27 cellular contexts compared by ENCODE assay signal in genomic region chr1:17791464-17791863, GRCh38. TPM values are rescaled to one million over a fixed set of nuclear protein-coding genes. Genes with fewer than 3 reads are reported as not detected.
"Had no signal": no experiment of that assay in that cellular context is flagged by ENCODE, and none has a peak within 500 bp of the region (broad histone marks: within the 10 kb centered on the region; RNA-seq: fewer than 3 reads in every experiment).

No MANE protein-coding gene starts in this region.

- DNase-seq: activated CD4-positive, alpha-beta T cell treated with anti-CD3 and anti-CD28 coated beads for 1 hour; activated CD4-positive, alpha-beta T cell treated with anti-CD3 and anti-CD28 coated beads for 4 hours; activated CD4-positive, alpha-beta T cell treated with anti-CD3 and anti-CD28 coated beads, Interleukin-2, amount 10 ng/mL, durations not matched to agents 7 days and 5 days; activated CD4-positive, alpha-beta T cell treated with anti-CD3 and anti-CD28 coated beads, Interleukin-2, amount 50 U/mL, for 48 hours; activated CD8-positive, alpha-beta memory T cell treated with anti-CD3 and anti-CD28 coated beads for 24 hours; activated CD8-positive, alpha-beta T cell treated with anti-CD3 and anti-CD28 coated beads for 36 hours; activated gamma-delta T cell; activated naive CD4-positive, alpha-beta T cell; activated naive CD4-positive, alpha-beta T cell treated with anti-CD3 and anti-CD28 coated beads, Interleukin-2, amount 10 ng/mL, durations not matched to agents 7 days and 5 days; activated naive CD8-positive, alpha-beta T cell treated with anti-CD3 and anti-CD28 coated beads, Interleukin-2, amount 10 ng/mL, durations not matched to agents 7 days and 5 days; activated T-cell treated with anti-CD3 and anti-CD28 coated beads, Interleukin-2, amount 50 U/mL, for 4 hours; central memory CD4-positive, alpha-beta T cell; cerebellar nuclear complex; colonic mucosa; effector memory CD4-positive, alpha-beta T cell; endodermal cell; foreskin fibroblast; T-helper 2 cell had no signal

- ATAC-seq: activated CD8-positive, alpha-beta T cell treated with anti-CD3 and anti-CD28 coated beads for 36 hours; activated naive CD4-positive, alpha-beta T cell treated with anti-CD3 and anti-CD28 coated beads, Interleukin-2, amount 50 U/mL, for 72 hours; activated T-cell treated with anti-CD3 and anti-CD28 coated beads, Interleukin-2, amount 50 U/mL, for 4 hours; activated T-helper 17 cell treated with anti-CD3 and anti-CD28 coated beads, Interleukin-2, amount 50 U/mL, for 72 hours; esophagus mucosa; WTC11 had no signal

RNA-seq across cellular contexts. Expression of gene ACTL8, which starts 36.3 kb away (rescaled TPM):
- total RNA-seq: activated CD4-positive, alpha-beta T cell treated with anti-CD3 and anti-CD28 coated beads, Interleukin-2, amount 10 ng/mL, durations not matched to agents 7 days and 5 days; activated CD8-positive, alpha-beta T cell treated with anti-CD3 and anti-CD28 coated beads for 36 hours; activated naive CD8-positive, alpha-beta T cell treated with anti-CD3 and anti-CD28 coated beads, Interleukin-2, amount 10 ng/mL, durations not matched to agents 7 days and 5 days; activated T-cell treated with anti-CD3 and anti-CD28 coated beads, Interleukin-2, amount 50 U/mL, for 4 hours; ascending aorta; breast epithelium; cardiac muscle cell; endodermal cell; epithelial cell of proximal tubule; T-helper 1 cell treated with Interleukin-12 subunit alpha and Interleukin-12 subunit beta and Interleukin-4 antibody, amounts not matched to agents 30 ng/mL and 1 ng/mL, for 36 hours had no signal
